ENCODE assay signal across 8 cellular contexts in genomic region chr12:48105321-48105866, GRCh38. TPM values are rescaled to one million over a fixed set of nuclear protein-coding genes. Genes with fewer than 3 reads are reported as not detected.
DNase-seq lines count a peak whose midpoint lies in the region; ATAC-seq and TF ChIP-seq lines count a peak whose summit lies in the region.

No MANE protein-coding gene starts in this region.

- POLR2A ChIA-PET in IMR-90 (lab: Charles Lee; ENCODE audit: unreplicated experiment) = no interaction called here

- H3K79me2 ChIP-seq in DOHH2 (ENCODE audit: control insufficient read depth, low read length) = peaks cover 68% of the 10 kb centered on the region

- dilution Hi-C loops in IMR-90 (cut with HindIII; ENCODE audit: low sequenced_read_pairs, unreplicated experiment) = no loop called here

- H3K27ac ChIP-seq in DOHH2 (ENCODE audit: low read depth, low read length) (peak overlapping the region; percentile 94), IMR-90 (ENCODE audit: insufficient read depth, low read length) (peak overlapping the region; percentile 93), dorsolateral prefrontal cortex (peak overlapping the region in 58 of 59 donors; percentile 85 to 99 (median 96)), testis (peak overlapping the region; percentile 88 to 96)

- H4K5ac ChIP-seq in IMR-90 (ENCODE audit: low read depth, low read length) = peak overlapping the region; percentile 38

- H3K23ac ChIP-seq in IMR-90 (ENCODE audit: low read depth, low read length) = peak overlapping the region; percentile 100

- H4K91ac ChIP-seq in IMR-90 (ENCODE audit: insufficient read depth, low read depth, low read length) = peak overlapping the region; percentile 95

- peaks cover 49% of the 10 kb centered on the region for H3K4me1 ChIP-seq in DOHH2 (ENCODE audit: control insufficient read depth, low read length)
- H3K4me1 ChIP-seq in IMR-90 (ENCODE audit: control insufficient read depth, insufficient read depth, low read length) = peaks cover 7% of the 10 kb centered on the region
- peaks cover 9% of the 10 kb centered on the region for H3K4me1 ChIP-seq in mucosa of stomach (ENCODE audit: control insufficient read depth, insufficient read depth, low read length)
- H3K4me1 ChIP-seq in testis = peaks cover 15% of the 10 kb centered on the region

- no peak overlapping the region for H2BK20ac ChIP-seq in IMR-90 (ENCODE audit: low read depth, low read length)

- no peak for TF ChIP-seq RAD21 in IMR-90 (IDR thresholded peaks at IDR 0.05; ENCODE audit: low read length)

- peak; percentile 24 for ATAC-seq in GM21619 (IDR thresholded peaks at IDR 0.05; ENCODE audit: unreplicated experiment)
- ATAC-seq in IMR-90 (ENCODE audit: low read depth) = no peak; the same call in 1 of the 2 replicates

- H3K4me1 Mint-ChIP-seq in activated CD4-positive, alpha-beta T cell treated with anti-CD3 and anti-CD28 coated beads, Interleukin-2, amount 10 ng/mL, durations not matched to agents 24 days and 14 days = peaks cover 39% of the 10 kb centered on the region

- H3K36me3 ChIP-seq in DOHH2 (ENCODE audit: control insufficient read depth, low read length) (peaks cover 16% of the 10 kb centered on the region), IMR-90 (ENCODE audit: control insufficient read depth, insufficient read depth, low read length) (no peaks in the 10 kb centered on the region), mucosa of stomach (ENCODE audit: control insufficient read depth, insufficient read depth, low read length) (no peaks in the 10 kb centered on the region), testis (ENCODE audit: low read depth, missing control alignments) (no peaks in the 10 kb centered on the region)

- peaks cover 21% of the 10 kb centered on the region for H3F3A ChIP-seq in DOHH2 (ENCODE audit: control insufficient read depth, insufficient read depth)

- H3K9ac ChIP-seq in IMR-90 (ENCODE audit: low read depth, low read length) (peak overlapping the region; percentile 73), mucosa of stomach (ENCODE audit: low read length) (peak overlapping the region; percentile 88)

- H3K9me3 Mint-ChIP-seq in activated CD4-positive, alpha-beta T cell treated with anti-CD3 and anti-CD28 coated beads, Interleukin-2, amount 10 ng/mL, durations not matched to agents 24 days and 14 days = no peaks in the 10 kb centered on the region

- H2AK5ac ChIP-seq in IMR-90 (ENCODE audit: low read depth, low read length) = peak overlapping the region; percentile 3

- peak overlapping the region; percentile 94 for H3K4me3 ChIP-seq in DOHH2 (ENCODE audit: low read length)
- peak overlapping the region; percentile 83 for H3K4me3 ChIP-seq in IMR-90 (ENCODE audit: insufficient read depth, low read depth, low read length)
- H3K4me3 ChIP-seq in dorsolateral prefrontal cortex = peak overlapping the region; percentile 56 to 99 (median 92)
- H3K4me3 ChIP-seq in mucosa of stomach (ENCODE audit: low read length) = peak overlapping the region; percentile 90
- H3K4me3 ChIP-seq in testis = peak overlapping the region; percentile 87 to 97

- H3K79me1 ChIP-seq in IMR-90 (ENCODE audit: low read depth in 1 of 2, low read length in 2 of 2) = peaks cover 18 to 33% of the 10 kb centered on the region in 2 experiments

- TF ChIP-seq POLR2A in IMR-90 (IDR thresholded peaks at IDR 0.05; ENCODE audit: low read depth, low read length) (no peak), testis (IDR thresholded peaks at IDR 0.05) (no peak)

- 0 out of 2 replicates have a peak, but pooled peaks cover 3% of the 10 kb centered on the region for H3K9me1 ChIP-seq in IMR-90 (ENCODE audit: insufficient read depth, low read length)

- peak overlapping the region; percentile 98 to 100 for H4K8ac ChIP-seq in IMR-90 (ENCODE audit: low read depth in 2 of 2, low read length in 2 of 2)

- CTCF ChIA-PET in IMR-90 (lab: Yijun Ruan, JAX) = interaction anchor here (1.0 kb wide), 1 partner anchor 14 kb away, joined by 3 read pairs; the partner anchor contains the start of gene PFKM

- H3K4me2 ChIP-seq in DOHH2 (ENCODE audit: low read length) = peak overlapping the region; percentile 98
- peak overlapping the region; percentile 99 for H3K4me2 ChIP-seq in IMR-90 (ENCODE audit: low read depth, low read length)

- peak overlapping the region; percentile 91 for H2AK9ac ChIP-seq in IMR-90 (replicated peaks; ENCODE audit: low read depth, low read length, poor library complexity)

- H3K56ac ChIP-seq in IMR-90 (ENCODE audit: extremely low read depth, insufficient read depth, low read length) = peak overlapping the region; percentile 71

- H3K9me3 ChIP-seq in DOHH2 (ENCODE audit: control insufficient read depth, insufficient read depth, low read length) = no peaks in the 10 kb centered on the region
- H3K9me3 ChIP-seq in IMR-90 (ENCODE audit: control insufficient read depth, insufficient read depth, low read length) = no peaks in the 10 kb centered on the region
- H3K9me3 ChIP-seq in mucosa of stomach (ENCODE audit: control insufficient read depth, low read length) = no peaks in the 10 kb centered on the region
- H3K9me3 ChIP-seq in testis = no peaks in the 10 kb centered on the region

- DNase-seq in IMR-90 (peak; percentile 30), dorsolateral prefrontal cortex (peak in 3 of 10 donors; percentile 12 to 30 (median 23)), testis (no peak), islet precursor cell (no peak)
- DNase-seq in activated CD4-positive, alpha-beta T cell treated with anti-CD3 and anti-CD28 coated beads, Interleukin-2, amount 10 ng/mL, durations not matched to agents 24 days and 14 days = peak; percentile 86

- in situ Hi-C loops in IMR-90 (cut with MboI; ENCODE audit: low sequenced_read_pairs) = no loop called here

- intact Hi-C loops in IMR-90 (cut with micrococcal nuclease) = no loop called here
- intact Hi-C loops in activated CD4-positive, alpha-beta T cell treated with anti-CD3 and anti-CD28 coated beads, Interleukin-2, amount 10 ng/mL, durations not matched to agents 24 days and 14 days (cut with micrococcal nuclease) = loop anchor here (5.0 kb wide), 1 partner anchor 203 kb away; the partner anchor contains the start of gene VDR
- intact Hi-C loops in dorsolateral prefrontal cortex (cut with DNase I) = loop anchor here (5.0 kb wide), 3 partner anchors 52 to 242 kb away; partner anchors contain the start of gene ASB8 (in 1 of the 2)
- intact Hi-C loops in testis (cut with DNase I; ENCODE audit: low total_unique reads) = no loop called here

- no peaks in the 10 kb centered on the region for H3K9me2 ChIP-seq in DOHH2 (replicated peaks; ENCODE audit: control insufficient read depth, low read length)

- WGBS in IMR-90 (ENCODE audit: extremely low coverage in 2 of 2, insufficient read length in 1 of 2), 2 experiments = 0% methylated on average over 14 of the region's 30 CpGs; no CpG with 5 or more reads in 1 of the 2 experiments
- 0% methylated on average over 22 to 30 of the region's 30 CpGs for WGBS in testis, 2 donors

- H2BK120ac ChIP-seq in IMR-90 (ENCODE audit: low read depth, low read length) = peak overlapping the region; percentile 60

- H2BK5ac ChIP-seq in IMR-90 (ENCODE audit: low read depth, low read length, poor library complexity, severe bottlenecking) = peak overlapping the region; percentile 93

- H4K20me1 ChIP-seq in DOHH2 (ENCODE audit: control insufficient read depth, insufficient read depth, low read depth, low read length) = no peaks in the 10 kb centered on the region
- no peaks in the 10 kb centered on the region for H4K20me1 ChIP-seq in IMR-90 (ENCODE audit: insufficient read depth, low read length)

- H3K4ac ChIP-seq in IMR-90 (ENCODE audit: low read depth, low read length) = peak overlapping the region; percentile 95

- H3K27me3 ChIP-seq in DOHH2 (ENCODE audit: control insufficient read depth, low read length) (no peaks in the 10 kb centered on the region), IMR-90 (ENCODE audit: control insufficient read depth, insufficient read depth, low read length) (no peaks in the 10 kb centered on the region), dorsolateral prefrontal cortex (peaks cover 0 to 6% (median 0%) of the 10 kb centered on the region in 45 donors), mucosa of stomach (ENCODE audit: control insufficient read depth, insufficient read depth, low read length) (no peaks in the 10 kb centered on the region), testis (no peaks in the 10 kb centered on the region)

- H3K27ac Mint-ChIP-seq in activated CD4-positive, alpha-beta T cell treated with anti-CD3 and anti-CD28 coated beads, Interleukin-2, amount 10 ng/mL, durations not matched to agents 24 days and 14 days = peak overlapping the region; percentile 95

- peak overlapping the region; percentile 99 for H2AFZ ChIP-seq in IMR-90 (replicated peaks; ENCODE audit: low read length, poor library complexity)

- H3K18ac ChIP-seq in IMR-90 (ENCODE audit: low read depth, low read length) = peak overlapping the region; percentile 32; the same call in 1 of the 2 replicates

- no TSS peak for BruUV-seq in IMR-90 (replicated peaks; lab: Mats Ljungman, UMichigan)

- peaks cover 8% of the 10 kb centered on the region for H3K36me3 Mint-ChIP-seq in activated CD4-positive, alpha-beta T cell treated with anti-CD3 and anti-CD28 coated beads, Interleukin-2, amount 10 ng/mL, durations not matched to agents 24 days and 14 days (ENCODE audit: low read depth)

- TF ChIP-seq CTCF in DOHH2 (IDR thresholded peaks at IDR 0.05; ENCODE audit: low read depth, low read length, poor library complexity, severe bottlenecking) (no peak), IMR-90 (conservative IDR thresholded peaks at IDR 0.05; ENCODE audit: low read depth, low read length) (no peak), dorsolateral prefrontal cortex (IDR thresholded peaks at IDR 0.05 in 54 of 56, conservative IDR thresholded peaks at IDR 0.05 in 2 of 56; ENCODE audit: low read depth in 1 of 56, partially characterized antibody in 56 of 56) (no peak), testis (IDR thresholded peaks at IDR 0.05) (no peak)

- H3K14ac ChIP-seq in IMR-90 (replicated peaks; ENCODE audit: low read depth, low read length) = peak overlapping the region; percentile 85

- peaks cover 6% of the 10 kb centered on the region for H3K27me3 Mint-ChIP-seq in activated CD4-positive, alpha-beta T cell treated with anti-CD3 and anti-CD28 coated beads, Interleukin-2, amount 10 ng/mL, durations not matched to agents 24 days and 14 days

- H3K4me3 Mint-ChIP-seq in activated CD4-positive, alpha-beta T cell treated with anti-CD3 and anti-CD28 coated beads, Interleukin-2, amount 10 ng/mL, durations not matched to agents 24 days and 14 days = peak overlapping the region; percentile 97

- no peak overlapping the region for H2BK15ac ChIP-seq in IMR-90 (ENCODE audit: low read depth, low read length)

RNA-seq across cellular contexts. Expression of gene SENP1, which starts 0.5 kb away (rescaled TPM):
- total RNA-seq in IMR-90 (2012; rRNA removed) = 22.5 and 25.3 TPM in 2 replicates
- polyA plus RNA-seq in IMR-90 (2012; rRNA removed) = 6.9 and 7.2 TPM in 2 replicates
- 1.4 and 1.8 TPM in 2 replicates for polyA plus RNA-seq in IMR-90 (2012; cell fraction: cytosol; rRNA removed)
- 1.2 and 8.4 TPM in 2 replicates for polyA plus RNA-seq in IMR-90 (2012; cell fraction: nucleus; rRNA removed; ENCODE audit: low replicate concordance)
- 55.4 and 58.6 TPM in 2 replicates for total RNA-seq in activated CD4-positive, alpha-beta T cell treated with anti-CD3 and anti-CD28 coated beads, Interleukin-2, amount 10 ng/mL, durations not matched to agents 24 days and 14 days
- 10 to 100 TPM in 119 of 120 experiments, 1 to 10 TPM in 1; 8.3 to 29.6 (median 18.5) TPM for total RNA-seq in dorsolateral prefrontal cortex
- 100 to 1,000 TPM in 1 of 2 donors, 10 to 100 TPM in 1; 84.2 to 105 TPM for total RNA-seq in testis
- polyA plus RNA-seq in testis (ENCODE audit: insufficient read depth, low read depth, low replicate concordance) = 148 TPM

RNA-seq across cellular contexts. Expression of gene PFKM, which starts 13.8 kb away (rescaled TPM):
- total RNA-seq in IMR-90 (2012; rRNA removed) (77.5 and 82.6 TPM in 2 replicates), dorsolateral prefrontal cortex (100 to 1,000 TPM in 119 of 120 experiments, 10 to 100 TPM in 1; 89.4 to 276 (median 195) TPM), testis (100 to 1,000 TPM in 1 of 2 donors, 10 to 100 TPM in 1; 99.6 to 104 TPM)
- polyA plus RNA-seq in IMR-90 (2012; rRNA removed) (49.4 and 56.7 TPM in 2 replicates), testis (ENCODE audit: insufficient read depth, low read depth, low replicate concordance) (190 TPM)
- polyA plus RNA-seq in IMR-90 (2012; cell fraction: cytosol; rRNA removed) = 26.8 and 33.5 TPM in 2 replicates
- polyA plus RNA-seq in IMR-90 (2012; cell fraction: nucleus; rRNA removed; ENCODE audit: low replicate concordance) = 76.9 and 127 TPM in 2 replicates
- total RNA-seq in activated CD4-positive, alpha-beta T cell treated with anti-CD3 and anti-CD28 coated beads, Interleukin-2, amount 10 ng/mL, durations not matched to agents 24 days and 14 days = 87.3 and 93.2 TPM in 2 replicates

RNA-seq across cellular contexts. Expression of gene ASB8, which starts 51.9 kb away (rescaled TPM):
- total RNA-seq in IMR-90 (2012; rRNA removed) (20.8 and 26.7 TPM in 2 replicates), dorsolateral prefrontal cortex (10 to 100 TPM; 36.8 to 80.8 (median 58.2) TPM), testis (10 to 100 TPM; 34.7 to 55.4 TPM)
- polyA plus RNA-seq in IMR-90 (2012; rRNA removed) (19.3 and 22.9 TPM in 2 replicates), testis (ENCODE audit: insufficient read depth, low read depth, low replicate concordance) (46.8 TPM)
- polyA plus RNA-seq in IMR-90 (2012; cell fraction: cytosol; rRNA removed) = 8.3 and 16.9 TPM in 2 replicates
- polyA plus RNA-seq in IMR-90 (2012; cell fraction: nucleus; rRNA removed; ENCODE audit: low replicate concordance) = 6.9 and 27.0 TPM in 2 replicates
- 30.0 and 35.8 TPM in 2 replicates for total RNA-seq in activated CD4-positive, alpha-beta T cell treated with anti-CD3 and anti-CD28 coated beads, Interleukin-2, amount 10 ng/mL, durations not matched to agents 24 days and 14 days

Comparison
In these comparisons a context has a peak if more than half of its experiments do, and no peak if none do; other contexts are left out.
1. DNase-seq: peak in IMR-90 (single experiment) and activated CD4-positive, alpha-beta T cell treated with anti-CD3 and anti-CD28 coated beads, Interleukin-2, amount 10 ng/mL, durations not matched to agents 24 days and 14 days (single experiment); none in testis (single experiment) and islet precursor cell (single experiment).
2. intact Hi-C loops: an anchor here in activated CD4-positive, alpha-beta T cell treated with anti-CD3 and anti-CD28 coated beads, Interleukin-2, amount 10 ng/mL, durations not matched to agents 24 days and 14 days (5.0 kb wide) and dorsolateral prefrontal cortex (5.0 kb wide); none called in IMR-90 and testis.
3. Peak in every context shown above with its lines, with median percentiles within 50 percentile points of each other: H3K27ac ChIP-seq and H3K4me3 ChIP-seq.